Comparison of ENCODE assay signal across 29 cellular contexts in genomic region chr2:105618351-105618659, GRCh38.
"Had no signal": no experiment of that assay in that cellular context is flagged by ENCODE, and none has a peak within 500 bp of the region (broad histone marks: within the 10 kb centered on the region; RNA-seq: fewer than 3 reads in every experiment).

No MANE protein-coding gene starts in this region.

- H3K4me3 ChIP-seq: heart left ventricle, psoas muscle, sigmoid colon, thoracic aorta, uterus had no signal

- H3K9me3 ChIP-seq: heart left ventricle, psoas muscle, sigmoid colon, thoracic aorta, uterus had no signal

- H3K27me3 Mint-ChIP-seq: activated CD4-positive, alpha-beta T cell treated with anti-CD3 and anti-CD28 coated beads for 36 hours had no signal

- H3K36me3 Mint-ChIP-seq: immature natural killer cell; naive thymus-derived CD4-positive, alpha-beta T cell; stimulated activated naive B cell treated with anti-CD40 and anti-IgM and Interleukin-4, amounts not matched to agents 10 μg/mL and 1 μg/mL and 100 μg/mL, for 72 hours; type B pancreatic cell had no signal

- FAIRE-seq: kidney, small intestine had no signal

- H2AFZ ChIP-seq: parathyroid adenoma had no signal

- H3K79me2 ChIP-seq: parathyroid adenoma had no signal

- H3K9me3 Mint-ChIP-seq: endodermal cell; immature natural killer cell; stimulated activated naive B cell treated with anti-CD40 and anti-IgM and Interleukin-4, amounts not matched to agents 10 μg/mL and 1 μg/mL and 100 μg/mL, for 72 hours; T-helper 2 cell treated with Interferon-gamma antibody and Interleukin-4, amounts not matched to agents 5 μg/mL and 100 μg/mL, for 36 hours had no signal

- H3K9ac ChIP-seq: parathyroid adenoma had no signal

- DNase-seq: activated CD4-positive, alpha-beta T cell treated with anti-CD3 and anti-CD28 coated beads for 36 hours; activated CD4-positive, CD25-positive, alpha-beta regulatory T cell; activated naive CD4-positive, alpha-beta T cell; activated naive CD8-positive, alpha-beta T cell treated with anti-CD3 and anti-CD28 coated beads, Interleukin-2, amount 10 ng/mL, durations not matched to agents 7 days and 5 days; activated T-cell treated with anti-CD3 and anti-CD28 coated beads, Interleukin-2, amount 50 U/mL, for 72 hours; amniotic stem cell; central memory CD4-positive, alpha-beta T cell; endodermal cell; foreskin fibroblast; heart left ventricle; hypothalamus; immature natural killer cell; kidney; left colon; midbrain; naive thymus-derived CD4-positive, alpha-beta T cell; occipital lobe; psoas muscle; sigmoid colon; stimulated activated CD4-positive, alpha-beta T cell treated with anti-CD3 and anti-CD28 coated beads, Interleukin-4, amount 100 ng/mL, for 4 hours; stimulated activated CD8-positive, alpha-beta memory T cell treated with anti-CD3 and anti-CD28 coated beads, Interleukin-4, amount 100 ng/mL, for 48 hours; stimulated activated naive B cell treated with anti-CD40 and anti-IgM and Interleukin-4, amounts not matched to agents 10 μg/mL and 1 μg/mL and 100 μg/mL, for 72 hours; T-helper 1 cell; uterus had no signal

- H3K36me3 ChIP-seq: heart left ventricle, sigmoid colon, thoracic aorta, uterus had no signal

- H3K27me3 ChIP-seq: heart left ventricle, sigmoid colon, uterus had no signal

- H3K4me1 Mint-ChIP-seq: activated CD4-positive, alpha-beta T cell treated with anti-CD3 and anti-CD28 coated beads for 36 hours; immature natural killer cell had no signal

- H3K27ac Mint-ChIP-seq: activated CD4-positive, alpha-beta T cell treated with anti-CD3 and anti-CD28 coated beads for 36 hours; activated naive CD8-positive, alpha-beta T cell treated with anti-CD3 and anti-CD28 coated beads, Interleukin-2, amount 10 ng/mL, durations not matched to agents 7 days and 5 days; activated T-cell treated with anti-CD3 and anti-CD28 coated beads, Interleukin-2, amount 50 U/mL, for 72 hours; endodermal cell; immature natural killer cell; stimulated activated naive B cell treated with anti-CD40 and anti-IgM and Interleukin-4, amounts not matched to agents 10 μg/mL and 1 μg/mL and 100 μg/mL, for 72 hours; T-helper 2 cell treated with Interferon-gamma antibody and Interleukin-4, amounts not matched to agents 5 μg/mL and 100 μg/mL, for 36 hours; type B pancreatic cell had no signal

- H3K4me3 Mint-ChIP-seq: activated CD4-positive, alpha-beta T cell treated with anti-CD3 and anti-CD28 coated beads for 36 hours; activated naive CD8-positive, alpha-beta T cell treated with anti-CD3 and anti-CD28 coated beads, Interleukin-2, amount 10 ng/mL, durations not matched to agents 7 days and 5 days; activated T-cell treated with anti-CD3 and anti-CD28 coated beads, Interleukin-2, amount 50 U/mL, for 72 hours; endodermal cell; immature natural killer cell; naive thymus-derived CD4-positive, alpha-beta T cell; stimulated activated naive B cell treated with anti-CD40 and anti-IgM and Interleukin-4, amounts not matched to agents 10 μg/mL and 1 μg/mL and 100 μg/mL, for 72 hours; T-helper 2 cell treated with Interferon-gamma antibody and Interleukin-4, amounts not matched to agents 5 μg/mL and 100 μg/mL, for 36 hours; type B pancreatic cell had no signal

- H3K4me1 ChIP-seq: heart left ventricle, parathyroid adenoma, psoas muscle, sigmoid colon, uterus had no signal

- H3K27ac ChIP-seq: heart left ventricle, parathyroid adenoma, psoas muscle, sigmoid colon, thoracic aorta, uterus had no signal

- ATAC-seq: activated T-cell treated with anti-CD3 and anti-CD28 coated beads, Interleukin-2, amount 50 U/mL, for 72 hours; naive thymus-derived CD4-positive, alpha-beta T cell; stimulated activated naive B cell treated with anti-CD40 and anti-IgM and Interleukin-4, amounts not matched to agents 10 μg/mL and 1 μg/mL and 100 μg/mL, for 72 hours had no signal
